In genomic region chr3:141539441-141540187, GRCh38 we compare ENCODE assay signal across 16 cellular contexts. TPM values are rescaled to one million over a fixed set of nuclear protein-coding genes. Genes with fewer than 3 reads are reported as not detected.
A peak's percentile ranks its signal among the peaks of the same experiment; 100 is the strongest.
DNase-seq lines count a peak whose midpoint lies in the region; ATAC-seq and TF ChIP-seq lines count a peak whose summit lies in the region.
"Had no signal": no experiment of that assay in that cellular context is flagged by ENCODE, and none has a peak within 500 bp of the region (broad histone marks: within the 10 kb centered on the region; RNA-seq: fewer than 3 reads in every experiment).

No MANE protein-coding gene starts in this region.

- peak overlapping the region in 5 of 7 donors; percentile 17 to 69 (median 50) for H3K27ac Mint-ChIP-seq in CD4-positive, alpha-beta memory T cell
- peak overlapping the region; percentile 53 to 72 for H3K27ac Mint-ChIP-seq in effector memory CD8-positive, alpha-beta T cell
- H3K27ac Mint-ChIP-seq in neural progenitor cell, result no peak overlapping the region
- H3K27ac Mint-ChIP-seq: activated CD4-positive, alpha-beta memory T cell treated with anti-CD3 and anti-CD28 coated beads for 36 hours had no signal

- CTCF ChIA-PET in CD4-positive, alpha-beta memory T cell (lab: Charles Lee; ENCODE audit: partially characterized antibody), result no interaction called here

- no peak for ATAC-seq in effector memory CD8-positive, alpha-beta T cell (replicated peaks)
- ATAC-seq in left lung, result no peak
- ATAC-seq: esophagus mucosa had no signal

- H3K79me2 ChIP-seq in GM23248 (ENCODE audit: insufficient read depth), result peaks cover 64% of the 10 kb centered on the region
- no peaks in the 10 kb centered on the region for H3K79me2 ChIP-seq in neural progenitor cell (ENCODE audit: low read depth)

- H3K4me1 Mint-ChIP-seq in CD4-positive, alpha-beta memory T cell, result peaks cover 34 to 58% (median 42%) of the 10 kb centered on the region in 4 donors
- H3K4me1 Mint-ChIP-seq in effector memory CD8-positive, alpha-beta T cell (ENCODE audit: low read depth in 2 of 2), result peaks cover 17 to 48% of the 10 kb centered on the region in 2 donors
- H3K4me1 Mint-ChIP-seq in neural progenitor cell, result no peaks in the 10 kb centered on the region

- no peak overlapping the region for H3K9ac ChIP-seq in GM23248
- no peak overlapping the region for H3K9ac ChIP-seq in neural progenitor cell

- TF ChIP-seq CTCF in neural progenitor cell (IDR thresholded peaks at IDR 0.05) (no peak), GM10266 (IDR thresholded peaks at IDR 0.05; ENCODE audit: control insufficient read depth, insufficient read depth, low read depth, missing control alignments) (no peak), left lung (IDR thresholded peaks at IDR 0.05) (no peak)

- H4K20me1 ChIP-seq in GM23248 (ENCODE audit: insufficient read depth), result no peaks in the 10 kb centered on the region
- no peaks in the 10 kb centered on the region for H4K20me1 ChIP-seq in neural progenitor cell (ENCODE audit: low read depth)

- peaks cover 41% of the 10 kb centered on the region for H3K4me1 ChIP-seq in CD4-positive, alpha-beta memory T cell (ENCODE audit: insufficient read depth, low read length)
- H3K4me1 ChIP-seq in GM23248 (ENCODE audit: insufficient read depth) (peaks cover 34% of the 10 kb centered on the region), neural progenitor cell (no peaks in the 10 kb centered on the region), left lung (peaks cover 0 to 15% of the 10 kb centered on the region in 2 donors)

- 91 to 95% methylated on average over 5 of the region's 5 CpGs for WGBS in GM23248 (ENCODE audit: low coverage in 1 of 2, low lambda C conversion rate in 2 of 2, missing lambda C conversion rate in 2 of 2), 2 experiments

- intact Hi-C loops in CD4-positive, alpha-beta memory T cell (cut with micrococcal nuclease), result loop anchor here (2.0 kb wide), 2 partner anchors 13 kb away; no protein-coding TSS in a partner anchor
- intact Hi-C loops in left lung (cut with DNase I), result no loop called here

- H2AFZ ChIP-seq in GM23248 (no peak overlapping the region), neural progenitor cell (replicated peaks) (no peak overlapping the region)

- peaks cover 0 to 23% (median 12%) of the 10 kb centered on the region in 8 donors for H3K9me3 Mint-ChIP-seq in CD4-positive, alpha-beta memory T cell
- peaks cover 7% of the 10 kb centered on the region in 2 donors for H3K9me3 Mint-ChIP-seq in effector memory CD8-positive, alpha-beta T cell
- peaks cover 19% of the 10 kb centered on the region for H3K9me3 Mint-ChIP-seq in neural progenitor cell

- no peak for DNase-seq in CD4-positive, alpha-beta memory T cell
- DNase-seq in GM23248 (no peak), neural progenitor cell (ENCODE audit: low spot score) (no peak), inferior parietal cortex (ENCODE audit: extremely low spot score) (no peak), GM10266 (ENCODE audit: extremely low spot score) (no peak), left lung (no peak)
- DNase-seq in effector memory CD8-positive, alpha-beta T cell, result no peak
- DNase-seq: activated CD4-positive, alpha-beta memory T cell treated with anti-CD3 and anti-CD28 coated beads for 36 hours; DMS153; H7; NCI-H1436 treated with DMSO at 0.1 percent for 48 hours; RPMI8226; small intestine; WERI-Rb-1 had no signal

- H3F3A ChIP-seq in GM23248 (ENCODE audit: insufficient read depth) (peaks cover 34% of the 10 kb centered on the region), neural progenitor cell (ENCODE audit: low read depth) (no peaks in the 10 kb centered on the region)

- H3K4me3 Mint-ChIP-seq in CD4-positive, alpha-beta memory T cell, result peak overlapping the region in 1 of 8 donors; percentile 31
- no peak overlapping the region for H3K4me3 Mint-ChIP-seq in effector memory CD8-positive, alpha-beta T cell
- H3K4me3 Mint-ChIP-seq in neural progenitor cell, result no peak overlapping the region
- H3K4me3 Mint-ChIP-seq: activated CD4-positive, alpha-beta memory T cell treated with anti-CD3 and anti-CD28 coated beads for 36 hours had no signal

- H3K27ac ChIP-seq in CD4-positive, alpha-beta memory T cell (ENCODE audit: low read depth, low read length), result no peak overlapping the region
- H3K27ac ChIP-seq in GM23248 (no peak overlapping the region), neural progenitor cell (peak overlapping the region; percentile 39), left lung (peak overlapping the region in 1 of 2 donors; percentile 9)
- H3K27ac ChIP-seq: cardiac muscle cell, WERI-Rb-1 had no signal

- H3K27me3 Mint-ChIP-seq in CD4-positive, alpha-beta memory T cell, result no peaks in the 10 kb centered on the region
- no peaks in the 10 kb centered on the region for H3K27me3 Mint-ChIP-seq in effector memory CD8-positive, alpha-beta T cell
- no peaks in the 10 kb centered on the region for H3K27me3 Mint-ChIP-seq in neural progenitor cell (ENCODE audit: insufficient read depth, low read depth)
- H3K27me3 Mint-ChIP-seq: activated CD4-positive, alpha-beta memory T cell treated with anti-CD3 and anti-CD28 coated beads for 36 hours had no signal

- H3K4me3 ChIP-seq in CD4-positive, alpha-beta memory T cell (ENCODE audit: low read length in 2 of 2), result no peak overlapping the region
- H3K4me3 ChIP-seq in GM23248 (no peak overlapping the region), neural progenitor cell (no peak overlapping the region), left lung (no peak overlapping the region)
- H3K4me3 ChIP-seq: cardiac muscle cell had no signal

- H3K9me3 ChIP-seq in CD4-positive, alpha-beta memory T cell (ENCODE audit: control insufficient read depth in 1 of 2, low read length in 2 of 2), result no peaks in the 10 kb centered on the region
- H3K9me3 ChIP-seq in GM23248 (ENCODE audit: low read depth) (no peaks in the 10 kb centered on the region), neural progenitor cell (ENCODE audit: low read depth) (no peaks in the 10 kb centered on the region), left lung (peaks cover 0 to 12% of the 10 kb centered on the region in 2 donors)

- H3K4me2 ChIP-seq in GM23248 (ENCODE audit: unreplicated experiment) (peak overlapping the region; percentile 19), neural progenitor cell (no peak overlapping the region)

- H3K36me3 ChIP-seq in CD4-positive, alpha-beta memory T cell (ENCODE audit: insufficient read depth, low read length), result peaks cover 4% of the 10 kb centered on the region
- H3K36me3 ChIP-seq in GM23248 (ENCODE audit: low read depth), result peaks cover 49% of the 10 kb centered on the region
- H3K36me3 ChIP-seq in neural progenitor cell, result peaks cover 10% of the 10 kb centered on the region
- peaks cover 0 to 49% of the 10 kb centered on the region in 2 donors for H3K36me3 ChIP-seq in left lung
- H3K36me3 ChIP-seq: WERI-Rb-1 had no signal

- no peaks in the 10 kb centered on the region for H3K9me2 ChIP-seq in GM23248 (ENCODE audit: insufficient read depth)

- in situ Hi-C loops in GM23248 (cut with MboI), result no loop called here

- POLR2A ChIA-PET in CD4-positive, alpha-beta memory T cell (lab: Charles Lee; ENCODE audit: partially characterized antibody), result interaction anchor here (0.9 to 3.1 kb wide), 4 partner anchors 9 to 52 kb away, joined by 3 to 9 read pairs (median 4); no protein-coding TSS in a partner anchor

- no peaks in the 10 kb centered on the region for H3K27me3 ChIP-seq in CD4-positive, alpha-beta memory T cell (ENCODE audit: insufficient read depth, low read length)
- H3K27me3 ChIP-seq in GM23248 (replicated peaks; ENCODE audit: insufficient read depth), result no peaks in the 10 kb centered on the region
- no peaks in the 10 kb centered on the region for H3K27me3 ChIP-seq in neural progenitor cell
- no peaks in the 10 kb centered on the region for H3K27me3 ChIP-seq in left lung
- H3K27me3 ChIP-seq: cardiac muscle cell had no signal

- H3K36me3 Mint-ChIP-seq in CD4-positive, alpha-beta memory T cell, result peaks cover 52 to 61% of the 10 kb centered on the region in 2 donors
- H3K36me3 Mint-ChIP-seq in effector memory CD8-positive, alpha-beta T cell (ENCODE audit: insufficient read depth), result peaks cover 55% of the 10 kb centered on the region
- H3K36me3 Mint-ChIP-seq in neural progenitor cell, result peaks cover 45% of the 10 kb centered on the region

RNA-seq across cellular contexts. Expression of gene RASA2, which starts 52.8 kb away (rescaled TPM):
- 10 to 100 TPM; 78.9 to 80.9 TPM for total RNA-seq in CD4-positive, alpha-beta memory T cell
- polyA plus RNA-seq in CD4-positive, alpha-beta memory T cell, result 10 to 100 TPM; 29.4 to 35.1 TPM
- 18.8 and 21.0 TPM in 2 replicates for total RNA-seq in GM23248 (2014; rRNA removed; shearing (Covaris generic))
- polyA plus RNA-seq in GM23248 (2016; fragmentation: Nextera tagmentation; extraction: Ambion mirVana), result 12.4 and 16.9 TPM in 2 replicates
- total RNA-seq in neural progenitor cell (ENCODE audit: low replicate concordance) (40.3 and 48.4 TPM in 2 replicates), left lung (10 to 100 TPM; 17.2 to 23.3 TPM)
